In genomic region chr2:9525266-9525665, GRCh38 we compare ENCODE assay signal across 15 cellular contexts.
"Had no signal": no experiment of that assay in that cellular context is flagged by ENCODE, and none has a peak within 500 bp of the region (broad histone marks: within the 10 kb centered on the region; RNA-seq: fewer than 3 reads in every experiment).

No MANE protein-coding gene starts in this region.

- H3K4me2 ChIP-seq: hepatocyte had no signal

- H3K4me1 ChIP-seq: lower lobe of right lung had no signal

- H3K4me1 Mint-ChIP-seq: mesothelial cell of epicardium had no signal

- H3K4me3 ChIP-seq: hepatocyte, lower lobe of right lung, stomach had no signal

- H3K4me3 Mint-ChIP-seq: activated naive CD8-positive, alpha-beta T cell treated with anti-CD3 and anti-CD28 coated beads, Interleukin-2, amount 10 ng/mL, durations not matched to agents 7 days and 5 days; mesothelial cell of epicardium had no signal

- DNase-seq: activated CD4-positive, alpha-beta T cell treated with anti-CD3 and anti-CD28 coated beads for 1 hour; activated naive CD8-positive, alpha-beta T cell treated with anti-CD3 and anti-CD28 coated beads, Interleukin-2, amount 10 ng/mL, durations not matched to agents 7 days and 5 days; aorta; brain microvascular endothelial cell; cerebellar nuclear complex; cortex of kidney; effector CD4-positive, alpha-beta T cell; islet precursor cell; lower lobe of right lung; occipital lobe; stomach; T-helper 2 cell had no signal

- ATAC-seq: lower lobe of right lung had no signal

- H3K27ac ChIP-seq: brain microvascular endothelial cell, hepatocyte, lower lobe of right lung, stomach, VCaP had no signal

- H3K27me3 Mint-ChIP-seq: activated naive CD8-positive, alpha-beta T cell treated with anti-CD3 and anti-CD28 coated beads, Interleukin-2, amount 10 ng/mL, durations not matched to agents 7 days and 5 days had no signal

- H3K9me3 Mint-ChIP-seq: activated naive CD8-positive, alpha-beta T cell treated with anti-CD3 and anti-CD28 coated beads, Interleukin-2, amount 10 ng/mL, durations not matched to agents 7 days and 5 days; mesothelial cell of epicardium had no signal

- H3K27ac Mint-ChIP-seq: activated naive CD8-positive, alpha-beta T cell treated with anti-CD3 and anti-CD28 coated beads, Interleukin-2, amount 10 ng/mL, durations not matched to agents 7 days and 5 days; mesothelial cell of epicardium had no signal

- H3K9me3 ChIP-seq: lower lobe of right lung, stomach had no signal
